11 cellular contexts compared by ENCODE assay signal in genomic region chr7:77693830-77694583, GRCh38. TPM values are rescaled to one million over a fixed set of nuclear protein-coding genes. Genes with fewer than 3 reads are reported as not detected.
DNase-seq lines count a peak whose midpoint lies in the region; ATAC-seq and TF ChIP-seq lines count a peak whose summit lies in the region.
"Had no signal": no experiment of that assay in that cellular context is flagged by ENCODE, and none has a peak within 500 bp of the region (broad histone marks: within the 10 kb centered on the region; RNA-seq: fewer than 3 reads in every experiment).

No MANE protein-coding gene starts in this region.

- peak overlapping the region; percentile 98 for H3K4me3 Mint-ChIP-seq in endodermal cell
- H3K4me3 Mint-ChIP-seq in osteocyte (ENCODE audit: unreplicated experiment) = peak overlapping the region; percentile 47

- TF ChIP-seq CTCF in NB4 (IDR thresholded peaks at IDR 0.05; ENCODE audit: low read depth, low read length) (no peak), endodermal cell (conservative IDR thresholded peaks at IDR 0.05) (no peak), osteocyte (IDR thresholded peaks at IDR 0.05) (no peak)

- peak overlapping the region; percentile 98 for H3K4me3 ChIP-seq in NB4 (ENCODE audit: low read depth, low read length)
- peak overlapping the region; percentile 78 for H3K4me3 ChIP-seq in endodermal cell (ENCODE audit: low read length)

- H3K9me3 Mint-ChIP-seq in endodermal cell (no peaks in the 10 kb centered on the region), osteocyte (ENCODE audit: unreplicated experiment) (no peaks in the 10 kb centered on the region)

- no peaks in the 10 kb centered on the region for H3K4me1 ChIP-seq in endodermal cell (ENCODE audit: control insufficient read depth, insufficient read depth, low read length)

- no peaks in the 10 kb centered on the region for H3K36me3 ChIP-seq in endodermal cell (ENCODE audit: control insufficient read depth, insufficient read depth, low read length)
- H3K36me3 ChIP-seq: thoracic aorta had no signal

- ATAC-seq in HG03159 (IDR thresholded peaks at IDR 0.05; ENCODE audit: unreplicated experiment) = no peak

- H3K27ac ChIP-seq in endodermal cell (ENCODE audit: low read depth, low read length) = no peak overlapping the region
- H3K27ac ChIP-seq: 22Rv1, thoracic aorta had no signal

- no peak for TF ChIP-seq POLR2A in NB4 (IDR thresholded peaks at IDR 0.05; ENCODE audit: extremely low read depth, insufficient read length)

- H3K36me3 Mint-ChIP-seq in endodermal cell (ENCODE audit: low read depth) (peaks cover 28% of the 10 kb centered on the region), osteocyte (ENCODE audit: unreplicated experiment) (peaks cover 1% of the 10 kb centered on the region)

- 81 to 88% methylated on average over 8 to 14 of the region's 14 CpGs for WGBS in endodermal cell (ENCODE audit: insufficient coverage in 1 of 2, insufficient read length in 1 of 2), 2 experiments

- no peaks in the 10 kb centered on the region for H3K9me3 ChIP-seq in endodermal cell (ENCODE audit: control insufficient read depth, low read length)
- H3K9me3 ChIP-seq: thoracic aorta had no signal

- peaks cover 29% of the 10 kb centered on the region for H3K4me1 Mint-ChIP-seq in endodermal cell
- H3K4me1 Mint-ChIP-seq in osteocyte (ENCODE audit: unreplicated experiment) = peaks cover 33% of the 10 kb centered on the region

- no peak overlapping the region for H3K9ac ChIP-seq in endodermal cell (ENCODE audit: extremely low read depth, low read length, poor library complexity, severe bottlenecking)

- DNase-seq in NCI-H524 (lab: John Stamatoyannopoulos, UW) = peak; percentile 1 to 9
- DNase-seq in NCI-H524 treated with DMSO at 0.1 percent for 48 hours (lab: John Stamatoyannopoulos, UW) = no peak
- no peak for DNase-seq in NB4 (ENCODE audit: low read depth)
- DNase-seq in endodermal cell = no peak
- DNase-seq in osteocyte (ENCODE audit: extremely low spot score, unreplicated experiment) = no peak
- DNase-seq in stimulated activated CD4-positive, alpha-beta T cell treated with anti-CD3 and anti-CD28 coated beads, Interleukin-12 subunit alpha, Interleukin-12 subunit beta, amount 100 ng/mL, for 4 hours = no peak
- no peak for DNase-seq in T1000 (lab: John Stamatoyannopoulos, UW)
- DNase-seq: RPMI8226 had no signal

- no peaks in the 10 kb centered on the region for H3K27me3 ChIP-seq in endodermal cell (ENCODE audit: control insufficient read depth, insufficient read depth, low read length, poor library complexity, severe bottlenecking)

- H3K27me3 Mint-ChIP-seq in endodermal cell (ENCODE audit: insufficient read depth) = no peaks in the 10 kb centered on the region
- H3K27me3 Mint-ChIP-seq in osteocyte (ENCODE audit: unreplicated experiment) = no peaks in the 10 kb centered on the region

- H3K27ac Mint-ChIP-seq in endodermal cell = no peak overlapping the region
- H3K27ac Mint-ChIP-seq in osteocyte (ENCODE audit: unreplicated experiment) = no peak overlapping the region

RNA-seq across cellular contexts. Expression of gene RSBN1L, which starts 2.3 kb away (rescaled TPM):
- total RNA-seq in endodermal cell (10 to 100 TPM; 17.6 to 19.9 TPM), osteocyte (13.0 and 14.2 TPM in 2 replicates)
- polyA plus RNA-seq in endodermal cell (2013, experiment 1 of 2) = 18.2 TPM
- polyA plus RNA-seq in endodermal cell (2013, experiment 2 of 2) = 16.0 TPM

Comparison
In these comparisons a context has a peak if more than half of its experiments do, and no peak if none do; other contexts are left out.
1. DNase-seq: peak in NCI-H524 (2 of 2); none in NCI-H524 treated with DMSO at 0.1 percent for 48 hours (single experiment), NB4 (single experiment), endodermal cell (single experiment), osteocyte (single experiment), stimulated activated CD4-positive, alpha-beta T cell treated with anti-CD3 and anti-CD28 coated beads, Interleukin-12 subunit alpha, Interleukin-12 subunit beta, amount 100 ng/mL, for 4 hours (single experiment) and T1000 (single experiment).